In the genomic region with DNA sequence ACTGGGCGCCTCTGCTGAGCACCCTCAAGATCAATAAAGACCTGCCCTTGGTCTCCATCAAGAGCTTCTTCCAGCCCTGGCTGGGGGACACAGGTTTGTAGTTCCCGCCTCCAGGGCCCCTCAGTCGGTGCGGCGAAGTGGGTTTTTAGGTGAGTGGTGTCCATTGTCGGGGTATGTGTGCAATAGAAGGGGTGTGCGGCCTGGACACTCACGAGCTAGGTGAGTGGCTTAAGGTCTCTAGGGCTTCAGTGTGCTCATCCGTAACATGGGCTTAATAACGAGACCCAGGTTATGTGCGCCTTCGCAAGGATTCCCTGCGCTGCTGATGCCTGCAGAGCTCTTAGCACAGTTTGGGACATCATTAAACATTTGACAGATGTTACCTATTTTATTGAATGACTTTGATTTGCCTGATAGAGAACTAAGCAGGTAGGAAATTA, we compare ENCODE assay signal across 8 cellular contexts. TPM values are rescaled to one million over a fixed set of nuclear protein-coding genes. Genes with fewer than 3 reads are reported as not detected.
DNase-seq lines count a peak whose midpoint lies in the region; ATAC-seq and TF ChIP-seq lines count a peak whose summit lies in the region.

No MANE protein-coding gene starts in this region.

- H3K36me3 Mint-ChIP-seq in activated CD4-positive, alpha-beta T cell treated with anti-CD3 and anti-CD28 coated beads, Interleukin-2, amount 10 ng/mL, durations not matched to agents 7 days and 5 days (ENCODE audit: low read depth): peaks cover 30% of the 10 kb centered on the region

- ATAC-seq in HG02798 (IDR thresholded peaks at IDR 0.05; ENCODE audit: poor library complexity, unreplicated experiment) (peak; percentile 19), GM19452 (IDR thresholded peaks at IDR 0.05; ENCODE audit: unreplicated experiment) (no peak)

- no peaks in the 10 kb centered on the region for H3K36me3 ChIP-seq in mucosa of stomach (ENCODE audit: control insufficient read depth, insufficient read depth, low read length)

- no peaks in the 10 kb centered on the region for H3K27me3 Mint-ChIP-seq in activated CD4-positive, alpha-beta T cell treated with anti-CD3 and anti-CD28 coated beads, Interleukin-2, amount 10 ng/mL, durations not matched to agents 7 days and 5 days

- CTCF ChIA-PET in activated CD4-positive, alpha-beta T cell treated with anti-CD3 and anti-CD28 coated beads, Interleukin-2, amount 10 ng/mL, durations not matched to agents 7 days and 5 days (lab: Charles Lee): interaction anchor here (1.4 kb wide), 1 partner anchor 8 kb away, joined by 3 read pairs; no protein-coding TSS in a partner anchor

- peak overlapping the region; percentile 86 for H3K27ac Mint-ChIP-seq in activated CD4-positive, alpha-beta T cell treated with anti-CD3 and anti-CD28 coated beads, Interleukin-2, amount 10 ng/mL, durations not matched to agents 7 days and 5 days

- POLR2A ChIA-PET in activated CD4-positive, alpha-beta T cell treated with anti-CD3 and anti-CD28 coated beads, Interleukin-2, amount 10 ng/mL, durations not matched to agents 7 days and 5 days (lab: Charles Lee): interaction anchor here (0.5 to 1.3 kb wide), 3 partner anchors 20 to 258 kb away, joined by 3 to 4 read pairs (median 4); a partner anchor contains a TSS

- no peak for DNase-seq in activated CD4-positive, alpha-beta T cell treated with anti-CD3 and anti-CD28 coated beads, Interleukin-2, amount 10 ng/mL, durations not matched to agents 7 days and 5 days
- no peak for DNase-seq in activated CD4-positive, alpha-beta T cell treated with anti-CD3 and anti-CD28 coated beads for 48 hours
- peak; percentile 39 for DNase-seq in NCI-H748 treated with DMSO at 0.1 percent for 48 hours (lab: John Stamatoyannopoulos, UW)
- no peak for DNase-seq in dorsolateral prefrontal cortex
- no peak for DNase-seq in LoVo (ENCODE audit: low spot score)

- H3K9me3 ChIP-seq in mucosa of stomach (ENCODE audit: control insufficient read depth, low read length): no peaks in the 10 kb centered on the region

- peak overlapping the region; percentile 84 for H3K9ac ChIP-seq in mucosa of stomach (ENCODE audit: low read length)

- peak overlapping the region; percentile 57 to 98 (median 89) for H3K4me3 ChIP-seq in dorsolateral prefrontal cortex
- peak overlapping the region; percentile 69 for H3K4me3 ChIP-seq in mucosa of stomach (ENCODE audit: low read length)

- no peaks in the 10 kb centered on the region for H3K4me1 ChIP-seq in mucosa of stomach (ENCODE audit: control insufficient read depth, insufficient read depth, low read length)

- no peaks in the 10 kb centered on the region for H3K9me3 Mint-ChIP-seq in activated CD4-positive, alpha-beta T cell treated with anti-CD3 and anti-CD28 coated beads, Interleukin-2, amount 10 ng/mL, durations not matched to agents 7 days and 5 days

- H3K27ac ChIP-seq in dorsolateral prefrontal cortex: peak overlapping the region in 56 of 59 donors; percentile 11 to 91 (median 80)

- H3K27me3 ChIP-seq in dorsolateral prefrontal cortex (no peaks in the 10 kb centered on the region), mucosa of stomach (ENCODE audit: control insufficient read depth, insufficient read depth, low read length) (no peaks in the 10 kb centered on the region)

- H3K4me3 Mint-ChIP-seq in activated CD4-positive, alpha-beta T cell treated with anti-CD3 and anti-CD28 coated beads, Interleukin-2, amount 10 ng/mL, durations not matched to agents 7 days and 5 days: no peak overlapping the region

- H3K4me1 Mint-ChIP-seq in activated CD4-positive, alpha-beta T cell treated with anti-CD3 and anti-CD28 coated beads, Interleukin-2, amount 10 ng/mL, durations not matched to agents 7 days and 5 days: peaks cover 46% of the 10 kb centered on the region

- TF ChIP-seq CTCF in dorsolateral prefrontal cortex (IDR thresholded peaks at IDR 0.05 in 54 of 56, conservative IDR thresholded peaks at IDR 0.05 in 2 of 56; ENCODE audit: low read depth in 1 of 56, partially characterized antibody in 56 of 56): no peak

- intact Hi-C loops in dorsolateral prefrontal cortex (cut with DNase I): loop anchor here in 1 of 2 donors (10.0 kb wide), 1 partner anchor 202 kb away; a partner anchor contains a TSS

RNA-seq across cellular contexts. Expression of a gene that starts 0.7 kb away (rescaled TPM):
- 10 to 100 TPM; 56.3 to 57.6 TPM for total RNA-seq in activated CD4-positive, alpha-beta T cell treated with anti-CD3 and anti-CD28 coated beads, Interleukin-2, amount 10 ng/mL, durations not matched to agents 7 days and 5 days
- total RNA-seq in dorsolateral prefrontal cortex: 10 to 100 TPM; 18.6 to 35.0 (median 25.0) TPM
